Comparison of ENCODE assay signal across 8 cellular contexts in the genomic region with DNA sequence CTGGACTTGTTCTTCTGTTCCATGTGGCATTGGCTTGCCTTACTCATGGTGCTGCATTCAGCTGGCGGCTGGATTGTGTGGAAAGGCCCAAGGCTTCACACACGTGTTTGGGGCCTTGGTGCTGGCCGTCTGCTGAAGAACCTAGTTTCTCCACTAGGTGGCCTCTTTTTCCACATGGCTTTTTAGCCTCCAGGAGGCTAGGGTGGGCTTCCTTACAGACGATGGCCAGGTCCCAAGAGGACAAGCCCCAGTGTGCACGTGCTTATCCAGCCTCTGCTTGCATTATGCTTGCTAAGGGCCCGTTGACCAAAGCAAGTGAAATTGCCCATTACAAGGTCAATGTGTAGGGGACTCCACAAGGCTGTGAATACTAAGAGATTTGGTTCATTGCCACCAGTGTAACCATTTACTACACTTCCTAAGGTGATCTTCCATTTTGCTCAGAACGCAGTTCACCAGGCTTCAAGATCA. TPM values are rescaled to one million over a fixed set of nuclear protein-coding genes. Genes with fewer than 3 reads are reported as not detected.
A peak's percentile ranks its signal among the peaks of the same experiment; 100 is the strongest.
DNase-seq lines count a peak whose midpoint lies in the region; ATAC-seq and TF ChIP-seq lines count a peak whose summit lies in the region.

No MANE protein-coding gene starts in this region.

- ATAC-seq in heart left ventricle = peak in 3 of 4 donors; percentile 23 to 69 (median 45)
- ATAC-seq in thoracic aorta (ENCODE audit: insufficient number of reproducible peaks, low FRiP score, low read depth) = no peak
- no peak for ATAC-seq in HG03039 (IDR thresholded peaks at IDR 0.05; ENCODE audit: unreplicated experiment)

- intact Hi-C loops in heart left ventricle (cut with DNase I) = no loop called here

- H3K27ac ChIP-seq in 22Rv1 = no peak overlapping the region
- H3K27ac ChIP-seq in SK-N-MC = no peak overlapping the region
- peak overlapping the region in 2 of 12 donors; percentile 12 to 13 for H3K27ac ChIP-seq in heart left ventricle
- H3K27ac ChIP-seq in thoracic aorta = no peak overlapping the region
- H3K27ac ChIP-seq in substantia nigra (ENCODE audit: low read depth, low read length, poor library complexity, severe bottlenecking) = no peak overlapping the region

- H3K4me3 ChIP-seq in GM12875 (ENCODE audit: low read depth, low read length) (no peak overlapping the region), SK-N-MC (no peak overlapping the region), heart left ventricle (no peak overlapping the region), thoracic aorta (no peak overlapping the region)

- H3K9ac ChIP-seq in SK-N-MC (ENCODE audit: insufficient read length) = no peak overlapping the region

- H3K4me1 ChIP-seq in heart left ventricle (peaks cover 0 to 7% (median 0%) of the 10 kb centered on the region in 12 donors), thoracic aorta (ENCODE audit: control insufficient read depth in 1 of 2, low read depth in 2 of 2) (peaks cover 0 to 13% of the 10 kb centered on the region in 2 donors)

- H3K9me3 ChIP-seq in SK-N-MC (ENCODE audit: low read depth, low read length) (no peaks in the 10 kb centered on the region), heart left ventricle (no peaks in the 10 kb centered on the region), thoracic aorta (no peaks in the 10 kb centered on the region)

- peak; percentile 10 for DNase-seq in SK-N-MC (ENCODE audit: low read depth, low spot score)
- DNase-seq in heart left ventricle = no peak
- DNase-seq in thoracic aorta (ENCODE audit: low spot score) = no peak
- no peak for DNase-seq in NCI-H2196 treated with DMSO at 0.1 percent for 48 hours (lab: John Stamatoyannopoulos, UW; ENCODE audit: unreplicated experiment)
- no peak for DNase-seq in substantia nigra (lab: John Stamatoyannopoulos, UW)

- H3K36me3 ChIP-seq in SK-N-MC (ENCODE audit: insufficient read depth, low read length) = no peaks in the 10 kb centered on the region
- no peaks in the 10 kb centered on the region for H3K36me3 ChIP-seq in heart left ventricle
- H3K36me3 ChIP-seq in thoracic aorta = no peaks in the 10 kb centered on the region

- no peak for TF ChIP-seq POLR2A in heart left ventricle (IDR thresholded peaks at IDR 0.05)

- H3K27me3 ChIP-seq in heart left ventricle = no peaks in the 10 kb centered on the region
- H3K27me3 ChIP-seq in thoracic aorta (replicated peaks; ENCODE audit: insufficient read depth) = no peaks in the 10 kb centered on the region

- WGBS in heart left ventricle, 4 donors = 58 to 69% (median 63%) methylated on average over 6 to 7 of the region's 7 CpGs

- peak; percentile 70 for TF ChIP-seq CTCF in 22Rv1 (IDR thresholded peaks at IDR 0.05)
- TF ChIP-seq CTCF in GM12875 (IDR thresholded peaks at IDR 0.05; ENCODE audit: borderline replicate concordance, insufficient read depth, low read depth, low read length) = peak; percentile 74
- peak; percentile 24 to 64 (median 44) for TF ChIP-seq CTCF in heart left ventricle (IDR thresholded peaks at IDR 0.05)
- peak; percentile 50 for TF ChIP-seq CTCF in thoracic aorta (IDR thresholded peaks at IDR 0.05)

RNA-seq across cellular contexts. Expression of gene FOXO6, which starts 47.5 kb away (rescaled TPM):
- total RNA-seq in heart left ventricle (1 to 10 TPM in 8 of 9 donors, under 1 TPM in 1; 0.69 to 4.8 (median 1.4) TPM), thoracic aorta (1 to 10 TPM in 1 of 2 donors, not detected in 1; 3.8 TPM)
- polyA plus RNA-seq in heart left ventricle = under 1 TPM; 0.71 to 0.99 TPM

Comparison
In these comparisons a context has a peak if more than half of its experiments do, and no peak if none do; other contexts are left out.
1. ATAC-seq: peak in heart left ventricle (3 of 4); none in thoracic aorta (single experiment) and HG03039 (single experiment).
2. Peak in every context shown above with its lines, with median percentiles within 50 percentile points of each other: CTCF ChIP-seq.